Comparison of ENCODE assay signal across 26 cellular contexts in genomic region chr12:2443766-2444165, GRCh38.
"Had no signal": no experiment of that assay in that cellular context is flagged by ENCODE, and none has a peak within 500 bp of the region (broad histone marks: within the 10 kb centered on the region; RNA-seq: fewer than 3 reads in every experiment).

No MANE protein-coding gene starts in this region.

- H3K27me3 ChIP-seq: ascending aorta, body of pancreas, Peyer's patch had no signal

- H3K36me3 ChIP-seq: ascending aorta, Peyer's patch had no signal

- FAIRE-seq: K562 had no signal

- H3K27ac ChIP-seq: ascending aorta, body of pancreas, Peyer's patch, RWPE1 had no signal

- H3K4me3 Mint-ChIP-seq: activated CD8-positive, alpha-beta T cell treated with anti-CD3 and anti-CD28 coated beads, Interleukin-2, amount 10 ng/mL, durations not matched to agents 7 days and 5 days; activated naive CD8-positive, alpha-beta T cell treated with anti-CD3 and anti-CD28 coated beads, Interleukin-2, amount 50 U/mL, for 24 hours; activated T-helper 1 cell treated with anti-CD3 and anti-CD28 coated beads, Interleukin-12 subunit alpha, Interleukin-12 subunit beta, Interleukin-2, Interleukin-4 antibody, amounts not matched to agents 30 ng/mL and 10 ng/mL and 1 ng/mL, durations not matched to agents 14 hours and 24 hours and 36 hours; T-helper 1 cell treated with Interleukin-12 subunit alpha and Interleukin-12 subunit beta and Interleukin-4 antibody, amounts not matched to agents 30 μg/mL and 1 μg/mL, for 36 hours; WTC11 had no signal

- H3K36me3 Mint-ChIP-seq: activated naive CD4-positive, alpha-beta T cell treated with anti-CD3 and anti-CD28 coated beads, Interleukin-2, amount 50 U/mL, for 72 hours; WTC11 had no signal

- DNase-seq: activated CD4-positive, alpha-beta T cell treated with anti-CD3 and anti-CD28 coated beads for 48 hours; activated CD4-positive, alpha-beta T cell treated with anti-CD3 and anti-CD28 coated beads, Interleukin-2, amount 50 U/mL, for 4 hours; activated CD4-positive, CD25-positive, alpha-beta regulatory T cell treated with anti-CD3 and anti-CD28 coated beads, Interleukin-2, amount 50 U/mL, for 72 hours; activated CD8-positive, alpha-beta memory T cell treated with anti-CD3 and anti-CD28 coated beads, Interleukin-2, amount 50 U/mL, for 48 hours; activated CD8-positive, alpha-beta T cell treated with anti-CD3 and anti-CD28 coated beads, Interleukin-2, amount 10 ng/mL, durations not matched to agents 7 days and 5 days; activated effector memory CD4-positive, alpha-beta T cell treated with anti-CD3 and anti-CD28 coated beads, Interleukin-2, amount 50 U/mL, for 16 hours; activated naive CD4-positive, alpha-beta T cell treated with Interleukin-2 at 50 U/mL for 16 hours; activated naive CD8-positive, alpha-beta T cell treated with anti-CD3 and anti-CD28 coated beads, Interleukin-2, amount 50 U/mL, for 24 hours; activated T-cell treated with anti-CD3 and anti-CD28 coated beads, Interleukin-2, amount 50 U/mL, for 1 hour; amniotic stem cell; body of pancreas; Karpas-422; NCI-H1105 treated with DMSO at 0.1 percent for 48 hours; NCI-H1436 treated with DMSO at 0.1 percent for 48 hours; NCI-H187; NCI-H2081; NCI-H510A treated with DMSO at 0.1 percent for 48 hours; Peyer's patch; SHP77 treated with DMSO at 0.1 percent for 48 hours had no signal

- H3K4me1 Mint-ChIP-seq: activated naive CD8-positive, alpha-beta T cell treated with anti-CD3 and anti-CD28 coated beads, Interleukin-2, amount 50 U/mL, for 24 hours; WTC11 had no signal

- H3K4me1 ChIP-seq: body of pancreas, Peyer's patch had no signal

- H3K9me3 ChIP-seq: ascending aorta, body of pancreas, Peyer's patch had no signal

- H3K4me3 ChIP-seq: ascending aorta, body of pancreas, K562, Peyer's patch had no signal

- H3K27ac Mint-ChIP-seq: activated CD8-positive, alpha-beta T cell treated with anti-CD3 and anti-CD28 coated beads, Interleukin-2, amount 10 ng/mL, durations not matched to agents 7 days and 5 days; activated naive CD4-positive, alpha-beta T cell treated with anti-CD3 and anti-CD28 coated beads, Interleukin-2, amount 50 U/mL, for 72 hours; activated naive CD8-positive, alpha-beta T cell treated with anti-CD3 and anti-CD28 coated beads, Interleukin-2, amount 50 U/mL, for 24 hours; activated T-helper 1 cell treated with anti-CD3 and anti-CD28 coated beads, Interleukin-12 subunit alpha, Interleukin-12 subunit beta, Interleukin-2, Interleukin-4 antibody, amounts not matched to agents 30 ng/mL and 10 ng/mL and 1 ng/mL, durations not matched to agents 14 hours and 24 hours and 36 hours; T-helper 1 cell treated with Interleukin-12 subunit alpha and Interleukin-12 subunit beta and Interleukin-4 antibody, amounts not matched to agents 30 μg/mL and 1 μg/mL, for 36 hours; WTC11 had no signal

- H3K9me3 Mint-ChIP-seq: activated naive CD8-positive, alpha-beta T cell treated with anti-CD3 and anti-CD28 coated beads, Interleukin-2, amount 50 U/mL, for 24 hours; activated T-helper 1 cell treated with anti-CD3 and anti-CD28 coated beads, Interleukin-12 subunit alpha, Interleukin-12 subunit beta, Interleukin-2, Interleukin-4 antibody, amounts not matched to agents 30 ng/mL and 10 ng/mL and 1 ng/mL, durations not matched to agents 14 hours and 24 hours and 36 hours; T-helper 1 cell treated with Interleukin-12 subunit alpha and Interleukin-12 subunit beta and Interleukin-4 antibody, amounts not matched to agents 30 μg/mL and 1 μg/mL, for 36 hours had no signal
